ENCODE assay signal across 1 cellular context in the genomic region with DNA sequence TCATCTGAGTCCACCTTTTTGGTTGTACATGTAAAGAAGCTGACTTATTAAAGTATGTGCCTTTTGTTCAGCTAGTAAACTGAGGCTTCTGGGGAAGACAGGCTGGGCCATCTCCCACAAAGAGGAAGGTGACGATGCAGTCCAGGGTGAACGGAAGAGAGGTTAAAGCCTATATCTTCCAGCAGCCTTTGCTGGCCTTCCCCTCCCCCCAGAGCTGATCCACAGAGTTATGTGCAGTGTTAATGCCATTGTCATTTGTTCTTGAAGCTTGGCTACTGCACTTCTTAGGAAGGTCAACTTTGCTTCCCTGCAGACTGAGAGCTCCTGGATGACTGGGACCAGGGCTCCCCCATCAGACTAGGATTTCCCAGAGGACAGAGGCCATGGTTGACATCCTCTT.
TF ChIP-seq lines count a peak whose summit lies in the region.

No MANE protein-coding gene starts in this region.

TF ChIP-seq in K562, 482 proteins besides CTCF, POLR2A, EP300 and RAD21 (continued from another document):
- TF ChIP-seq, protein P1, sequence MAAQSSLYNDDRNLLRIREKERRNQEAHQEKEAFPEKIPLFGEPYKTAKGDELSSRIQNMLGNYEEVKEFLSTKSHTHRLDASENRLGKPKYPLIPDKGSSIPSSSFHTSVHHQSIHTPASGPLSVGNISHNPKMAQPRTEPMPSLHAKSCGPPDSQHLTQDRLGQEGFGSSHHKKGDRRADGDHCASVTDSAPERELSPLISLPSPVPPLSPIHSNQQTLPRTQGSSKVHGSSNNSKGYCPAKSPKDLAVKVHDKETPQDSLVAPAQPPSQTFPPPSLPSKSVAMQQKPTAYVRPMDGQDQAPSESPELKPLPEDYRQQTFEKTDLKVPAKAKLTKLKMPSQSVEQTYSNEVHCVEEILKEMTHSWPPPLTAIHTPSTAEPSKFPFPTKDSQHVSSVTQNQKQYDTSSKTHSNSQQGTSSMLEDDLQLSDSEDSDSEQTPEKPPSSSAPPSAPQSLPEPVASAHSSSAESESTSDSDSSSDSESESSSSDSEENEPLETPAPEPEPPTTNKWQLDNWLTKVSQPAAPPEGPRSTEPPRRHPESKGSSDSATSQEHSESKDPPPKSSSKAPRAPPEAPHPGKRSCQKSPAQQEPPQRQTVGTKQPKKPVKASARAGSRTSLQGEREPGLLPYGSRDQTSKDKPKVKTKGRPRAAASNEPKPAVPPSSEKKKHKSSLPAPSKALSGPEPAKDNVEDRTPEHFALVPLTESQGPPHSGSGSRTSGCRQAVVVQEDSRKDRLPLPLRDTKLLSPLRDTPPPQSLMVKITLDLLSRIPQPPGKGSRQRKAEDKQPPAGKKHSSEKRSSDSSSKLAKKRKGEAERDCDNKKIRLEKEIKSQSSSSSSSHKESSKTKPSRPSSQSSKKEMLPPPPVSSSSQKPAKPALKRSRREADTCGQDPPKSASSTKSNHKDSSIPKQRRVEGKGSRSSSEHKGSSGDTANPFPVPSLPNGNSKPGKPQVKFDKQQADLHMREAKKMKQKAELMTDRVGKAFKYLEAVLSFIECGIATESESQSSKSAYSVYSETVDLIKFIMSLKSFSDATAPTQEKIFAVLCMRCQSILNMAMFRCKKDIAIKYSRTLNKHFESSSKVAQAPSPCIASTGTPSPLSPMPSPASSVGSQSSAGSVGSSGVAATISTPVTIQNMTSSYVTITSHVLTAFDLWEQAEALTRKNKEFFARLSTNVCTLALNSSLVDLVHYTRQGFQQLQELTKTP (IDR thresholded peaks at IDR 0.05; ENCODE audit: low read depth in 1 of 2, partially characterized antibody in 2 of 2) = no peak
- TF ChIP-seq ASH1L (IDR thresholded peaks at IDR 0.05; ENCODE audit: borderline replicate concordance, low read depth, partially characterized antibody) (no peak), YY1 (IDR thresholded peaks at IDR 0.05; ENCODE audit: borderline replicate concordance in 1 of 3, control insufficient read depth in 1 of 3, extremely low read depth in 1 of 3, insufficient read depth in 3 of 3, insufficient read length in 1 of 3, insufficient replicate concordance in 2 of 3, low read depth in 1 of 3, low read length in 2 of 3) (peak in 1 of 3 experiments; percentile 19), ZNF586 (CRISPR knock-in tag; conservative IDR thresholded peaks at IDR 0.05) (no peak), ZNF408 (CRISPR knock-in tag; IDR thresholded peaks at IDR 0.05; ENCODE audit: low read depth) (no peak), RBFOX2 (IDR thresholded peaks at IDR 0.05; ENCODE audit: low read depth, low read length) (no peak), NFE2 (IDR thresholded peaks at IDR 0.05; ENCODE audit: low read depth) (peak; percentile 49; the same call in 1 of the 2 replicates), SMAD3 (CRISPR knock-in tag; conservative IDR thresholded peaks at IDR 0.05) (no peak), JUNB (CRISPR knock-in tag; conservative IDR thresholded peaks at IDR 0.05) (no peak)
- TF ChIP-seq, protein P2, sequence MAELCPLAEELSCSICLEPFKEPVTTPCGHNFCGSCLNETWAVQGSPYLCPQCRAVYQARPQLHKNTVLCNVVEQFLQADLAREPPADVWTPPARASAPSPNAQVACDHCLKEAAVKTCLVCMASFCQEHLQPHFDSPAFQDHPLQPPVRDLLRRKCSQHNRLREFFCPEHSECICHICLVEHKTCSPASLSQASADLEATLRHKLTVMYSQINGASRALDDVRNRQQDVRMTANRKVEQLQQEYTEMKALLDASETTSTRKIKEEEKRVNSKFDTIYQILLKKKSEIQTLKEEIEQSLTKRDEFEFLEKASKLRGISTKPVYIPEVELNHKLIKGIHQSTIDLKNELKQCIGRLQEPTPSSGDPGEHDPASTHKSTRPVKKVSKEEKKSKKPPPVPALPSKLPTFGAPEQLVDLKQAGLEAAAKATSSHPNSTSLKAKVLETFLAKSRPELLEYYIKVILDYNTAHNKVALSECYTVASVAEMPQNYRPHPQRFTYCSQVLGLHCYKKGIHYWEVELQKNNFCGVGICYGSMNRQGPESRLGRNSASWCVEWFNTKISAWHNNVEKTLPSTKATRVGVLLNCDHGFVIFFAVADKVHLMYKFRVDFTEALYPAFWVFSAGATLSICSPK (IDR thresholded peaks at IDR 0.05; ENCODE audit: borderline replicate concordance) = no peak
- TF ChIP-seq, protein P3, sequence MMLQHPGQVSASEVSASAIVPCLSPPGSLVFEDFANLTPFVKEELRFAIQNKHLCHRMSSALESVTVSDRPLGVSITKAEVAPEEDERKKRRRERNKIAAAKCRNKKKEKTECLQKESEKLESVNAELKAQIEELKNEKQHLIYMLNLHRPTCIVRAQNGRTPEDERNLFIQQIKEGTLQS (IDR thresholded peaks at IDR 0.05) = no peak
- TF ChIP-seq, protein P3 (CRISPR knock-in tag; conservative IDR thresholded peaks at IDR 0.05) = no peak
- TF ChIP-seq, protein P4, sequence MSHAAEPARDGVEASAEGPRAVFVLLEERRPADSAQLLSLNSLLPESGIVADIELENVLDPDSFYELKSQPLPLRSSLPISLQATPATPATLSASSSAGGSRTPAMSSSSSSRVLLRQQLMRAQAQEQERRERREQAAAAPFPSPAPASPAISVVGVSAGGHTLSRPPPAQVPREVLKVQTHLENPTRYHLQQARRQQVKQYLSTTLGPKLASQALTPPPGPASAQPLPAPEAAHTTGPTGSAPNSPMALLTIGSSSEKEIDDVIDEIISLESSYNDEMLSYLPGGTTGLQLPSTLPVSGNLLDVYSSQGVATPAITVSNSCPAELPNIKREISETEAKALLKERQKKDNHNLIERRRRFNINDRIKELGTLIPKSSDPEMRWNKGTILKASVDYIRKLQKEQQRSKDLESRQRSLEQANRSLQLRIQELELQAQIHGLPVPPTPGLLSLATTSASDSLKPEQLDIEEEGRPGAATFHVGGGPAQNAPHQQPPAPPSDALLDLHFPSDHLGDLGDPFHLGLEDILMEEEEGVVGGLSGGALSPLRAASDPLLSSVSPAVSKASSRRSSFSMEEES (CRISPR knock-in tag; IDR thresholded peaks at IDR 0.05) = no peak
